In the genomic region with DNA sequence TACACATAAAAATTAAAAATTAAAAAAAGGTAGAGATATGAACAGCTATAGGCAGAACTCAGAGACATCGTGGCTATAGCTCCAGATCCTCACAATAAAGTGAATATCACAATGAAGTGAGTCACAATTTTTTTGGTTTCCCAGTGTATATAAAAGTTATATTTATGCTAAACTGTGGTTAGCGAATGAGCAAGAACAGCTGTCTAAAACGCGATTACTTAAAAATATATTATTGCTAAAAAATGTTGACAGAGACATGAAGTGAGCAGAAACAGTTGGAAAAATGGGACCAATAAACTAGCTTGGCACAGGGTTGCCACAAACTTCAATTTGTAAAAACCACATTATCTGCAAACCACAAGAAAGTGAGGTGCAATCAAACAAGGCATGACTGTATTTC, we compare ENCODE assay signal across 19 cellular contexts.
DNase-seq lines count a peak whose midpoint lies in the region; TF ChIP-seq lines count a peak whose summit lies in the region.
"Had no signal": no experiment of that assay in that cellular context is flagged by ENCODE, and none has a peak within 500 bp of the region (broad histone marks: within the 10 kb centered on the region; RNA-seq: fewer than 3 reads in every experiment).

No MANE protein-coding gene starts in this region.

- peaks cover 9% of the 10 kb centered on the region for H3K9me3 Mint-ChIP-seq in chondrocyte (ENCODE audit: low read depth)

- H3F3A ChIP-seq in Loucy (ENCODE audit: low read depth), result no peaks in the 10 kb centered on the region

- TF ChIP-seq POLR2A in esophagus muscularis mucosa (IDR thresholded peaks at IDR 0.05; ENCODE audit: low read depth), result no peak

- no peaks in the 10 kb centered on the region for H3K36me3 Mint-ChIP-seq in chondrocyte (ENCODE audit: low read depth)
- H3K36me3 Mint-ChIP-seq: CD8-positive, alpha-beta T cell had no signal

- H3K27me3 ChIP-seq in Loucy (ENCODE audit: insufficient read depth, low read length, poor library complexity, severe bottlenecking) (no peaks in the 10 kb centered on the region), esophagus muscularis mucosa (no peaks in the 10 kb centered on the region)
- H3K27me3 ChIP-seq: BLaER1 treated with 17β-estradiol and CSF1 and Interleukin-3, amounts not matched to agents 10 nM and 100 nM had no signal

- no peaks in the 10 kb centered on the region for H3K79me2 ChIP-seq in Loucy (ENCODE audit: insufficient read depth, low read length)

- H4K20me1 ChIP-seq in Loucy (ENCODE audit: insufficient read depth, low read length, poor library complexity, severe bottlenecking), result no peaks in the 10 kb centered on the region
- H4K20me1 ChIP-seq: BLaER1 treated with 17β-estradiol and CSF1 and Interleukin-3, amounts not matched to agents 10 nM and 100 nM had no signal

- H3K4me3 ChIP-seq in Loucy (ENCODE audit: low read length, poor library complexity, severe bottlenecking) (no peak overlapping the region), esophagus muscularis mucosa (no peak overlapping the region)
- H3K4me3 ChIP-seq: A549; BLaER1 treated with 17β-estradiol and CSF1 and Interleukin-3, amounts not matched to agents 10 nM and 100 nM had no signal

- no peak overlapping the region for H2AFZ ChIP-seq in Loucy (ENCODE audit: low read length)

- peak overlapping the region; percentile 42 for H3K4me2 ChIP-seq in Loucy (ENCODE audit: low read depth, low read length, poor library complexity, severe bottlenecking)
- H3K4me2 ChIP-seq: A549; BLaER1 treated with 17β-estradiol and CSF1 and Interleukin-3, amounts not matched to agents 10 nM and 100 nM had no signal

- 63% methylated on average over 4 of the region's 4 CpGs for WGBS in esophagus muscularis mucosa

- TF ChIP-seq CTCF in Loucy (conservative IDR thresholded peaks at IDR 0.05; ENCODE audit: low read length) (no peak), chondrocyte (IDR thresholded peaks at IDR 0.05) (no peak), esophagus muscularis mucosa (IDR thresholded peaks at IDR 0.05) (no peak)

- peaks cover 16% of the 10 kb centered on the region for H3K4me1 ChIP-seq in Loucy (ENCODE audit: insufficient read depth, low read length, poor library complexity, severe bottlenecking)
- H3K4me1 ChIP-seq in esophagus muscularis mucosa, result no peaks in the 10 kb centered on the region
- H3K4me1 ChIP-seq: A549, Caco-2 had no signal

- H3K4me3 Mint-ChIP-seq in chondrocyte (ENCODE audit: unreplicated experiment), result no peak overlapping the region
- H3K4me3 Mint-ChIP-seq: B cell; CD4-positive, alpha-beta T cell; CD8-positive, alpha-beta T cell had no signal

- no peak overlapping the region for H3K27ac ChIP-seq in esophagus muscularis mucosa (replicated peaks in 1 of 4)
- H3K27ac ChIP-seq: 22Rv1; A549; BLaER1 treated with 17β-estradiol and CSF1 and Interleukin-3, amounts not matched to agents 10 nM and 100 nM; C4-2B had no signal

- no peak overlapping the region for H3K9ac ChIP-seq in Loucy (ENCODE audit: low read depth, low read length, poor library complexity, severe bottlenecking)
- H3K9ac ChIP-seq: BLaER1 treated with 17β-estradiol and CSF1 and Interleukin-3, amounts not matched to agents 10 nM and 100 nM had no signal

- no peaks in the 10 kb centered on the region for H3K4me1 Mint-ChIP-seq in chondrocyte (ENCODE audit: low read depth)
- H3K4me1 Mint-ChIP-seq: B cell had no signal

- DNase-seq in H4 (ENCODE audit: low spot score) (peak; percentile 10), fibroblast of gingiva (ENCODE audit: low read depth) (peak; percentile 3), fibroblast of peridontal ligament (ENCODE audit: extremely low read depth) (peak; percentile 35), chondrocyte (ENCODE audit: low spot score) (no peak), esophagus muscularis mucosa (ENCODE audit: extremely low spot score) (no peak)
- no peak for DNase-seq in NK-92 treated with Interleukin-12 subunit alpha and Interleukin-12 subunit beta, amount 100 ng/mL, for 24 hours (lab: John Stamatoyannopoulos, UW)
- DNase-seq: AML-193; Caco-2; Calu3; CD4-positive, alpha-beta T cell; CD8-positive, alpha-beta T cell; DMS79 treated with DMSO at 0.1 percent for 48 hours; GF-D8 had no signal

- peaks cover 3% of the 10 kb centered on the region for H3K27me3 Mint-ChIP-seq in chondrocyte (ENCODE audit: low read depth)
- H3K27me3 Mint-ChIP-seq: B cell; CD4-positive, alpha-beta T cell had no signal

- no peaks in the 10 kb centered on the region for H3K36me3 ChIP-seq in Loucy (ENCODE audit: insufficient read depth, low read length)
- no peaks in the 10 kb centered on the region for H3K36me3 ChIP-seq in esophagus muscularis mucosa
- H3K36me3 ChIP-seq: BLaER1 treated with 17β-estradiol and CSF1 and Interleukin-3, amounts not matched to agents 10 nM and 100 nM had no signal

- no peak overlapping the region for H3K27ac Mint-ChIP-seq in chondrocyte (ENCODE audit: unreplicated experiment)
- H3K27ac Mint-ChIP-seq: B cell; CD4-positive, alpha-beta T cell; CD8-positive, alpha-beta T cell had no signal

- H3K9me3 ChIP-seq in Loucy (ENCODE audit: insufficient read depth, low read depth, low read length) (no peaks in the 10 kb centered on the region), esophagus muscularis mucosa (peaks cover 0 to 7% (median 2%) of the 10 kb centered on the region in 4 donors)
- H3K9me3 ChIP-seq: A549, Caco-2 had no signal

- intact Hi-C loops in esophagus muscularis mucosa (cut with DNase I), result no loop called here

- TF ChIP-seq EP300 in esophagus muscularis mucosa (IDR thresholded peaks at IDR 0.05), result no peak

- no peaks in the 10 kb centered on the region for H3K9me2 ChIP-seq in Loucy (replicated peaks; ENCODE audit: low read depth, low read length)

Comparison
In these comparisons a context has a peak if more than half of its experiments do, and no peak if none do; other contexts are left out.
1. DNase-seq: peak in H4 (single experiment), fibroblast of gingiva (single experiment) and fibroblast of peridontal ligament (single experiment); none in chondrocyte (single experiment), esophagus muscularis mucosa (single experiment) and NK-92 treated with Interleukin-12 subunit alpha and Interleukin-12 subunit beta, amount 100 ng/mL, for 24 hours (single experiment).